Comparison of ENCODE assay signal across 2 cellular contexts in genomic region chr3:45555154-45555591, GRCh38.
TF ChIP-seq lines count a peak whose summit lies in the region.

No MANE protein-coding gene starts in this region.

TF ChIP-seq in IMR-90, 13 proteins besides CTCF, POLR2A, EP300 and RAD21:
- TF ChIP-seq CEBPB (IDR thresholded peaks at IDR 0.05; ENCODE audit: low read depth, low read length) (no peak), SMC3 (IDR thresholded peaks at IDR 0.05; ENCODE audit: low read depth, low read length) (no peak), NFE2L2 (IDR thresholded peaks at IDR 0.05; ENCODE audit: low read depth, low read length) (no peak), RCOR1 (IDR thresholded peaks at IDR 0.05; ENCODE audit: insufficient replicate concordance, low read length) (no peak), MAZ (IDR thresholded peaks at IDR 0.05; ENCODE audit: borderline replicate concordance, low read depth, low read length) (no peak), BHLHE40 (IDR thresholded peaks at IDR 0.05; ENCODE audit: low read depth, low read length) (no peak), RFX5 (IDR thresholded peaks at IDR 0.05; ENCODE audit: low read depth, low read length) (no peak), ELK1 (IDR thresholded peaks at IDR 0.05; ENCODE audit: borderline replicate concordance, low read depth, low read length) (no peak), MXI1 (IDR thresholded peaks at IDR 0.05; ENCODE audit: borderline replicate concordance, low read depth, low read length) (no peak), CHD1 (IDR thresholded peaks at IDR 0.05; ENCODE audit: low read depth, low read length) (no peak), USF2 (IDR thresholded peaks at IDR 0.05; ENCODE audit: low read depth, low read length) (no peak), FOS (IDR thresholded peaks at IDR 0.05; ENCODE audit: low read depth, low read length) (no peak), MAFK (IDR thresholded peaks at IDR 0.05; ENCODE audit: low read depth, low read length) (no peak)
TF ChIP-seq in IMR-90: peak in this region for 0.

TF ChIP-seq in H1, 55 proteins besides CTCF, POLR2A, EP300 and RAD21:
- no peak for TF ChIP-seq KDM1A (IDR thresholded peaks at IDR 0.05; ENCODE audit: borderline replicate concordance, low read length)
- no peak for TF ChIP-seq MAFK (IDR thresholded peaks at IDR 0.05; ENCODE audit: low read depth, low read length)
- no peak for TF ChIP-seq JUND (IDR thresholded peaks at IDR 0.05; ENCODE audit: low read length)
- TF ChIP-seq CHD1 (IDR thresholded peaks at IDR 0.05; ENCODE audit: low read depth, low read length) = no peak
- TF ChIP-seq PHF8 (conservative IDR thresholded peaks at IDR 0.05; ENCODE audit: low read depth, low read length) = no peak
- no peak for TF ChIP-seq SP2 (IDR thresholded peaks at IDR 0.05; ENCODE audit: low read length)
- TF ChIP-seq HDAC2 (IDR thresholded peaks at IDR 0.05; ENCODE audit: borderline replicate concordance in 1 of 2, low read depth in 2 of 2, low read length in 2 of 2) = no peak
- TF ChIP-seq POLR2AphosphoS5 (IDR thresholded peaks at IDR 0.05; ENCODE audit: low read depth, low read length) = no peak
- TF ChIP-seq JUN (IDR thresholded peaks at IDR 0.05; ENCODE audit: low read depth, low read length) = no peak
